7 cellular contexts compared by ENCODE assay signal in the genomic region with DNA sequence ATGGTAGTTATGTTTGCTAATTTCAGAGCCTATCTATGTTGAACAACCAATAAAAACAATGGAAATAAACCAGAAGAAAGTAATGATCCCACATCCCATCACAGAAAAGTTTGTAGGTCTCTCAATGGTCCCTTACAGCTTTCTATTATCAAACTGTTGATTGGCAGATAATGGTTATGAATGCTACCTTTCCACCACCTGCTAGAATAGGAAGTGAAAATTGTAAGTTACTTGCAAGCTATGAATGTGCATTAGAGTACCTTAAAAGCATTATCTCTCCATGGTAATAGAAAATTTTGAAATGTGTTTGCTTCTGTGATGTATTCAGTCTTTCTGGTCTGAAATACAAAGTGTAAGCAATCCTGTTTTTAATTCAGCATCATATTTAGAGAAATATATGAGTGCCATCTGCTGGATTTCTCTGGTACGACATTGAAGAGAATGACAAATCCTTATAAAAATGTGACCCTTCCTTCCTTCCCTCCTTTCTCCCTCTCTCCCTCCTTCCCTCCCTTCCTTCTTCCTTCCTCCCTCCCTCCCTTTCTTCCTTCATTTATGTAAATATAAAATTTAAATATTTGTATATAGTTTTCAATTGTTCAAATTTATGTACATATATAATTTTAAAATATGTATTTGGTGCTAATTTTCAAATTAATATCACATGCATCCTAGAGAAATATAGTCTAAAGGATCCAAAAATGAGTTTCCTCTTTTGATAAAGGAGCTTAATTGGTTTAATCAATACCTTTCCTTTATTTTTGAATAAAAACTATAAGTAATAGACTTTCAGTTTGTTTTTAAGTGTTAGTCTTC. TPM values are rescaled to one million over a fixed set of nuclear protein-coding genes. Genes with fewer than 3 reads are reported as not detected.
DNase-seq lines count a peak whose midpoint lies in the region; ATAC-seq and TF ChIP-seq lines count a peak whose summit lies in the region.

No MANE protein-coding gene starts in this region.

- no peaks in the 10 kb centered on the region for H3K9me3 ChIP-seq in RWPE2 (ENCODE audit: severe bottlenecking)
- no peaks in the 10 kb centered on the region for H3K9me3 ChIP-seq in gastroesophageal sphincter
- H3K9me3 ChIP-seq in tibial artery = no peaks in the 10 kb centered on the region

- DNase-seq in GM12864 (ENCODE audit: low read depth) (no peak), RWPE2 (ENCODE audit: low spot score) (no peak), tibial artery (no peak), posterior cingulate gyrus (no peak), HPDE6-E6E7 (ENCODE audit: extremely low spot score) (no peak)

- TF ChIP-seq EP300 in gastroesophageal sphincter (IDR thresholded peaks at IDR 0.05) = no peak

- H3K27ac ChIP-seq in RWPE2 (ENCODE audit: poor library complexity, severe bottlenecking) (no peak overlapping the region), gastroesophageal sphincter (no peak overlapping the region), tibial artery (no peak overlapping the region)

- no peaks in the 10 kb centered on the region for H3K27me3 ChIP-seq in RWPE2 (ENCODE audit: insufficient read depth, poor library complexity, severe bottlenecking)
- H3K27me3 ChIP-seq in gastroesophageal sphincter = no peaks in the 10 kb centered on the region
- H3K27me3 ChIP-seq in tibial artery = no peaks in the 10 kb centered on the region

- intact Hi-C loops in tibial artery (cut with DNase I; ENCODE audit: low total_unique reads) = no loop called here
- intact Hi-C loops in posterior cingulate gyrus (cut with DNase I) = loop anchor here (2.0 to 10.0 kb wide), 4 partner anchors 681 to 1241 kb away; no protein-coding TSS in a partner anchor

- 0% methylated on average over 1 of the region's 1 CpG for WGBS in gastroesophageal sphincter (ENCODE audit: low coverage in 1 of 2), 2 donors

- H3K36me3 ChIP-seq in RWPE2 (ENCODE audit: low read depth) (no peaks in the 10 kb centered on the region), gastroesophageal sphincter (no peaks in the 10 kb centered on the region), tibial artery (no peaks in the 10 kb centered on the region)

- no peak for TF ChIP-seq POLR2A in gastroesophageal sphincter (IDR thresholded peaks at IDR 0.05)

- ATAC-seq in HG02981 (IDR thresholded peaks at IDR 0.05; ENCODE audit: unreplicated experiment) (peak; percentile 63), RWPE2 (ENCODE audit: low read depth) (no peak), gastroesophageal sphincter (no peak)

- H3K4me1 ChIP-seq in RWPE2 (ENCODE audit: insufficient read depth, poor library complexity, severe bottlenecking) (no peaks in the 10 kb centered on the region), gastroesophageal sphincter (no peaks in the 10 kb centered on the region), tibial artery (no peaks in the 10 kb centered on the region)

- H3K4me3 ChIP-seq in GM12864 (ENCODE audit: low read depth, low read length) = no peak overlapping the region
- H3K4me3 ChIP-seq in RWPE2 (ENCODE audit: severe bottlenecking) = no peak overlapping the region
- H3K4me3 ChIP-seq in gastroesophageal sphincter = no peak overlapping the region
- no peak overlapping the region for H3K4me3 ChIP-seq in tibial artery

- TF ChIP-seq CTCF in GM12864 (IDR thresholded peaks at IDR 0.05; ENCODE audit: low read depth, low read length, missing control alignments) = peak; percentile 36
- peak; percentile 83 for TF ChIP-seq CTCF in RWPE2 (IDR thresholded peaks at IDR 0.05; ENCODE audit: poor library complexity, severe bottlenecking)
- TF ChIP-seq CTCF in gastroesophageal sphincter (IDR thresholded peaks at IDR 0.05) = peak; percentile 15 to 52 (median 40)
- TF ChIP-seq CTCF in tibial artery (IDR thresholded peaks at IDR 0.05) = peak; percentile 50 to 57

RNA-seq across cellular contexts. Expression of gene PNLIPRP3, which starts 41.4 kb away (rescaled TPM):
- under 1 TPM in 1 of 4 donors, not detected in 3; 0.30 TPM for total RNA-seq in gastroesophageal sphincter
